In the genomic region with DNA sequence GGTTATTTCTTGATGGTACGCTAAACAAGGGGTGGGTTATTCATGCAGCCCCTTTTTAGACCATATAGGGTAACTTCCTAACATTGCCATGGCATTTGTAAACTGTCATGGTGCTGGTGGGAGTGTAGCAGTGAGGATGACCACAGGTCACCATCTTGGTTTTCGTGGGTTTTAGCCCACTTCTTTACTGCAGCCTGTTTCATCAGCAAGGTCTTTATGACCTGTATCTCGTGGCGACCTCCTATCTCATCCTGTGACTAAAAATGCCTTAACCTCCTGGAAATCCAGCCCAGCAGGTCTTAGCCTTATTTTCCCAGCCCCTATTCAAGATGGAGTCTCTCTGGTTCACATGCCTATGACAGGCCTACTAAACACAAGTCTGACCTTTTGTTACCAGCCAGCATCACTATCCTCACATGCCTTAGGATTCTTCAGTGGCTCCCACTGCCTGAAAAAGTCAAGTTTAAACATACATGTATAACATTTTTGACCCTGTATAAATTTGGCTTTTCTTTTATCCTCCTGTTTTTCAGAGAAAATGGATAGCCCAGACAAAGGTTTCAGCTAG, we compare ENCODE assay signal across 35 cellular contexts. TPM values are rescaled to one million over a fixed set of nuclear protein-coding genes. Genes with fewer than 3 reads are reported as not detected.
"Had no signal": no experiment of that assay in that cellular context is flagged by ENCODE, and none has a peak within 500 bp of the region (broad histone marks: within the 10 kb centered on the region; RNA-seq: fewer than 3 reads in every experiment).

No MANE protein-coding gene starts in this region.

- H3K9me3 Mint-ChIP-seq: activated CD4-positive, alpha-beta memory T cell treated with anti-CD3 and anti-CD28 coated beads, Interleukin-2, amount 10 ng/mL, durations not matched to agents 7 days and 5 days; activated CD4-positive, alpha-beta T cell treated with anti-CD3 and anti-CD28 coated beads, Interleukin-2, amount 10 ng/mL, durations not matched to agents 7 days and 5 days; activated naive CD4-positive, alpha-beta T cell treated with anti-CD3 and anti-CD28 coated beads, Interleukin-2, amount 10 ng/mL, durations not matched to agents 7 days and 5 days; activated naive CD8-positive, alpha-beta T cell treated with anti-CD3 and anti-CD28 coated beads, Interleukin-2, amount 10 ng/mL, durations not matched to agents 7 days and 5 days; activated naive CD8-positive, alpha-beta T cell treated with anti-CD3 and anti-CD28 coated beads, Interleukin-2, amount 50 U/mL, for 24 hours; activated T-cell treated with anti-CD3 and anti-CD28 coated beads, Interleukin-2, amount 50 U/mL, for 24 hours; activated T-helper 2 cell treated with anti-CD3 and anti-CD28 coated beads, Interferon-gamma antibody, Interleukin-2, Interleukin-4, amounts not matched to agents 10 μg/mL and 5 μg/mL and 100 μg/mL, durations not matched to agents 14 hours and 24 hours and 36 hours; T-helper 1 cell treated with Interleukin-12 subunit alpha and Interleukin-12 subunit beta and Interleukin-4 antibody, amounts not matched to agents 30 μg/mL and 1 μg/mL, for 36 hours; T-helper 2 cell treated with Interferon-gamma antibody and Interleukin-4, amounts not matched to agents 5 μg/mL and 100 μg/mL, for 36 hours had no signal

- DNase-seq: activated CD4-positive, alpha-beta memory T cell treated with anti-CD3 and anti-CD28 coated beads, Interleukin-2, amount 10 ng/mL, durations not matched to agents 7 days and 5 days; activated CD4-positive, alpha-beta T cell treated with anti-CD3 and anti-CD28 coated beads for 1 hour; activated CD4-positive, alpha-beta T cell treated with anti-CD3 and anti-CD28 coated beads for 36 hours; activated CD4-positive, alpha-beta T cell treated with anti-CD3 and anti-CD28 coated beads for 48 hours; activated CD4-positive, alpha-beta T cell treated with anti-CD3 and anti-CD28 coated beads, Interleukin-2, amount 10 ng/mL, durations not matched to agents 7 days and 5 days; activated CD4-positive, alpha-beta T cell treated with anti-CD3 and anti-CD28 coated beads, Interleukin-2, amount 50 U/mL, for 48 hours; activated CD4-positive, CD25-positive, alpha-beta regulatory T cell; activated CD8-positive, alpha-beta memory T cell treated with anti-CD3 and anti-CD28 coated beads for 24 hours; activated CD8-positive, alpha-beta memory T cell treated with anti-CD3 and anti-CD28 coated beads, Interleukin-2, amount 10 ng/mL, durations not matched to agents 7 days and 5 days; activated CD8-positive, alpha-beta memory T cell treated with anti-CD3 and anti-CD28 coated beads, Interleukin-2, amount 50 U/mL, for 48 hours; activated CD8-positive, alpha-beta T cell treated with anti-CD3 and anti-CD28 coated beads, Interleukin-2, amount 10 ng/mL, durations not matched to agents 7 days and 5 days; activated effector memory CD4-positive, alpha-beta T cell treated with Interleukin-2 at 50 U/mL for 16 hours; activated gamma-delta T cell; activated naive CD4-positive, alpha-beta T cell treated with anti-CD3 and anti-CD28 coated beads, Interleukin-2, amount 10 ng/mL, durations not matched to agents 7 days and 5 days; activated naive CD4-positive, alpha-beta T cell treated with Interleukin-2 at 50 U/mL for 16 hours; activated naive CD8-positive, alpha-beta T cell treated with anti-CD3 and anti-CD28 coated beads, Interleukin-2, amount 10 ng/mL, durations not matched to agents 7 days and 5 days; activated naive CD8-positive, alpha-beta T cell treated with anti-CD3 and anti-CD28 coated beads, Interleukin-2, amount 50 U/mL, for 24 hours; activated T-cell treated with anti-CD3 and anti-CD28 coated beads, Interleukin-2, amount 50 U/mL, for 24 hours; activated T-cell treated with anti-CD3 and anti-CD28 coated beads, Interleukin-2, amount 50 U/mL, for 48 hours; amygdala; anterior cingulate cortex; central memory CD4-positive, alpha-beta T cell; T-helper 1 cell; T-helper 2 cell; T-helper 9 cell had no signal

- H3K36me3 ChIP-seq: ascending aorta had no signal

- ATAC-seq: activated CD4-positive, alpha-beta T cell treated with anti-CD3 and anti-CD28 coated beads for 36 hours; activated CD4-positive, CD25-positive, alpha-beta regulatory T cell treated with anti-CD3 and anti-CD28 coated beads, Interleukin-2, amount 50 U/mL, for 24 hours; activated CD8-positive, alpha-beta memory T cell treated with anti-CD3 and anti-CD28 coated beads, Interleukin-2, amount 10 ng/mL, durations not matched to agents 7 days and 5 days; activated CD8-positive, alpha-beta T cell treated with anti-CD3 and anti-CD28 coated beads, Interleukin-2, amount 10 ng/mL, durations not matched to agents 7 days and 5 days; activated naive CD8-positive, alpha-beta T cell treated with anti-CD3 and anti-CD28 coated beads, Interleukin-2, amount 50 U/mL, for 24 hours had no signal

- H3K27me3 ChIP-seq: ascending aorta had no signal

- H3K27me3 Mint-ChIP-seq: activated CD4-positive, alpha-beta memory T cell treated with anti-CD3 and anti-CD28 coated beads, Interleukin-2, amount 10 ng/mL, durations not matched to agents 7 days and 5 days; activated CD4-positive, alpha-beta T cell treated with anti-CD3 and anti-CD28 coated beads, Interleukin-2, amount 10 ng/mL, durations not matched to agents 7 days and 5 days; activated CD8-positive, alpha-beta memory T cell treated with anti-CD3 and anti-CD28 coated beads, Interleukin-2, amount 10 ng/mL, durations not matched to agents 7 days and 5 days; activated naive CD8-positive, alpha-beta T cell; activated naive CD8-positive, alpha-beta T cell treated with anti-CD3 and anti-CD28 coated beads, Interleukin-2, amount 10 ng/mL, durations not matched to agents 7 days and 5 days; activated T-cell treated with anti-CD3 and anti-CD28 coated beads, Interleukin-2, amount 50 U/mL, for 24 hours had no signal

- H3K4me3 Mint-ChIP-seq: activated CD4-positive, alpha-beta memory T cell treated with anti-CD3 and anti-CD28 coated beads, Interleukin-2, amount 10 ng/mL, durations not matched to agents 7 days and 5 days; activated CD4-positive, alpha-beta T cell treated with anti-CD3 and anti-CD28 coated beads for 36 hours; activated CD4-positive, alpha-beta T cell treated with anti-CD3 and anti-CD28 coated beads, Interleukin-2, amount 10 ng/mL, durations not matched to agents 7 days and 5 days; activated CD8-positive, alpha-beta memory T cell treated with anti-CD3 and anti-CD28 coated beads, Interleukin-2, amount 10 ng/mL, durations not matched to agents 7 days and 5 days; activated CD8-positive, alpha-beta T cell treated with anti-CD3 and anti-CD28 coated beads, Interleukin-2, amount 10 ng/mL, durations not matched to agents 7 days and 5 days; activated naive CD4-positive, alpha-beta T cell treated with anti-CD3 and anti-CD28 coated beads, Interleukin-2, amount 10 ng/mL, durations not matched to agents 7 days and 5 days; activated naive CD4-positive, alpha-beta T cell treated with anti-CD3 and anti-CD28 coated beads, Interleukin-2, amount 50 U/mL, for 24 hours; activated naive CD8-positive, alpha-beta T cell; activated naive CD8-positive, alpha-beta T cell treated with anti-CD3 and anti-CD28 coated beads, Interleukin-2, amount 10 ng/mL, durations not matched to agents 7 days and 5 days; activated naive CD8-positive, alpha-beta T cell treated with anti-CD3 and anti-CD28 coated beads, Interleukin-2, amount 50 U/mL, for 24 hours; activated T-cell treated with anti-CD3 and anti-CD28 coated beads, Interleukin-2, amount 50 U/mL, for 24 hours; brain; T-helper 1 cell treated with Interleukin-12 subunit alpha and Interleukin-12 subunit beta and Interleukin-4 antibody, amounts not matched to agents 30 μg/mL and 1 μg/mL, for 36 hours; T-helper 2 cell treated with Interferon-gamma antibody and Interleukin-4, amounts not matched to agents 5 μg/mL and 100 μg/mL, for 36 hours had no signal

- H3K36me3 Mint-ChIP-seq: activated CD8-positive, alpha-beta memory T cell treated with anti-CD3 and anti-CD28 coated beads, Interleukin-2, amount 10 ng/mL, durations not matched to agents 7 days and 5 days; activated naive CD4-positive, alpha-beta T cell treated with anti-CD3 and anti-CD28 coated beads, Interleukin-2, amount 10 ng/mL, durations not matched to agents 7 days and 5 days; activated naive CD4-positive, alpha-beta T cell treated with anti-CD3 and anti-CD28 coated beads, Interleukin-2, amount 50 U/mL, for 24 hours; activated naive CD8-positive, alpha-beta T cell; activated naive CD8-positive, alpha-beta T cell treated with anti-CD3 and anti-CD28 coated beads, Interleukin-2, amount 10 ng/mL, durations not matched to agents 7 days and 5 days; brain had no signal

- H3K27ac ChIP-seq: ascending aorta, VCaP had no signal

- H3K4me1 Mint-ChIP-seq: activated CD4-positive, alpha-beta memory T cell treated with anti-CD3 and anti-CD28 coated beads, Interleukin-2, amount 10 ng/mL, durations not matched to agents 7 days and 5 days; activated CD4-positive, alpha-beta T cell treated with anti-CD3 and anti-CD28 coated beads for 36 hours; activated CD4-positive, alpha-beta T cell treated with anti-CD3 and anti-CD28 coated beads, Interleukin-2, amount 10 ng/mL, durations not matched to agents 7 days and 5 days; activated CD8-positive, alpha-beta memory T cell treated with anti-CD3 and anti-CD28 coated beads, Interleukin-2, amount 10 ng/mL, durations not matched to agents 7 days and 5 days; activated naive CD4-positive, alpha-beta T cell treated with anti-CD3 and anti-CD28 coated beads, Interleukin-2, amount 10 ng/mL, durations not matched to agents 7 days and 5 days; activated naive CD4-positive, alpha-beta T cell treated with anti-CD3 and anti-CD28 coated beads, Interleukin-2, amount 50 U/mL, for 24 hours; activated naive CD8-positive, alpha-beta T cell treated with anti-CD3 and anti-CD28 coated beads, Interleukin-2, amount 10 ng/mL, durations not matched to agents 7 days and 5 days; activated naive CD8-positive, alpha-beta T cell treated with anti-CD3 and anti-CD28 coated beads, Interleukin-2, amount 50 U/mL, for 24 hours had no signal

- FAIRE-seq: TTC549 had no signal

- H3K4me3 ChIP-seq: ascending aorta had no signal

- H3K27ac Mint-ChIP-seq: activated CD4-positive, alpha-beta memory T cell treated with anti-CD3 and anti-CD28 coated beads, Interleukin-2, amount 10 ng/mL, durations not matched to agents 7 days and 5 days; activated CD4-positive, alpha-beta T cell treated with anti-CD3 and anti-CD28 coated beads for 36 hours; activated CD4-positive, alpha-beta T cell treated with anti-CD3 and anti-CD28 coated beads, Interleukin-2, amount 10 ng/mL, durations not matched to agents 7 days and 5 days; activated CD8-positive, alpha-beta memory T cell treated with anti-CD3 and anti-CD28 coated beads, Interleukin-2, amount 10 ng/mL, durations not matched to agents 7 days and 5 days; activated CD8-positive, alpha-beta T cell treated with anti-CD3 and anti-CD28 coated beads, Interleukin-2, amount 10 ng/mL, durations not matched to agents 7 days and 5 days; activated naive CD4-positive, alpha-beta T cell treated with anti-CD3 and anti-CD28 coated beads, Interleukin-2, amount 10 ng/mL, durations not matched to agents 7 days and 5 days; activated naive CD4-positive, alpha-beta T cell treated with anti-CD3 and anti-CD28 coated beads, Interleukin-2, amount 50 U/mL, for 24 hours; activated naive CD8-positive, alpha-beta T cell; activated naive CD8-positive, alpha-beta T cell treated with anti-CD3 and anti-CD28 coated beads, Interleukin-2, amount 10 ng/mL, durations not matched to agents 7 days and 5 days; activated naive CD8-positive, alpha-beta T cell treated with anti-CD3 and anti-CD28 coated beads, Interleukin-2, amount 50 U/mL, for 24 hours; activated T-cell treated with anti-CD3 and anti-CD28 coated beads, Interleukin-2, amount 50 U/mL, for 24 hours; activated T-helper 2 cell treated with anti-CD3 and anti-CD28 coated beads, Interferon-gamma antibody, Interleukin-2, Interleukin-4, amounts not matched to agents 10 μg/mL and 5 μg/mL and 100 μg/mL, durations not matched to agents 14 hours and 24 hours and 36 hours; brain; T-helper 1 cell treated with Interleukin-12 subunit alpha and Interleukin-12 subunit beta and Interleukin-4 antibody, amounts not matched to agents 30 μg/mL and 1 μg/mL, for 36 hours; T-helper 2 cell treated with Interferon-gamma antibody and Interleukin-4, amounts not matched to agents 5 μg/mL and 100 μg/mL, for 36 hours had no signal

RNA-seq across cellular contexts. Expression of a gene that starts 13.2 kb away (rescaled TPM):
- total RNA-seq: activated CD4-positive, alpha-beta memory T cell treated with anti-CD3 and anti-CD28 coated beads, Interleukin-2, amount 10 ng/mL, durations not matched to agents 7 days and 5 days; activated CD4-positive, alpha-beta T cell treated with anti-CD3 and anti-CD28 coated beads for 36 hours; activated CD4-positive, alpha-beta T cell treated with anti-CD3 and anti-CD28 coated beads, Interleukin-2, amount 10 ng/mL, durations not matched to agents 7 days and 5 days; activated CD8-positive, alpha-beta memory T cell treated with anti-CD3 and anti-CD28 coated beads, Interleukin-2, amount 10 ng/mL, durations not matched to agents 7 days and 5 days; activated CD8-positive, alpha-beta T cell treated with anti-CD3 and anti-CD28 coated beads, Interleukin-2, amount 10 ng/mL, durations not matched to agents 7 days and 5 days; activated naive CD8-positive, alpha-beta T cell treated with anti-CD3 and anti-CD28 coated beads, Interleukin-2, amount 10 ng/mL, durations not matched to agents 7 days and 5 days; activated T-helper 2 cell treated with anti-CD3 and anti-CD28 coated beads, Interferon-gamma antibody, Interleukin-2, Interleukin-4, amounts not matched to agents 10 μg/mL and 5 μg/mL and 100 μg/mL, durations not matched to agents 14 hours and 24 hours and 36 hours had no signal
